In the genomic region with DNA sequence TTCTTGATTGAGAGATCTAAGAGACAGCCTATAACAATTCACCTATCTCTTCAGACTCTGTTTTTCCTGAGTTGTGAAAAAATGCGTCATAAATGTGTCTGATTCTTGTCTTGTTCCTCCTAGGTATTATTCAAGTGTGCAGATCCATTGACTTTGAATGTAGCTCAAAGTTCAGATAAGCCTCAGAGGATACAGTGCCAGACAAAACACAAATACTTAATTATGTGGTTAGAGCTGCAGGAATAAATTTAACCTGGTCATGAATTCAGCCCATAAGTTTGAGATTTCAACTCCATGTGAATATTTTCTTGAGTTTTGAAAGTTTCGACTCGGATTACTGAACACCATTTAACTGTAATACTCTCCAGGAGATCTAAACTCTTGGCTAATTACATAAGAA, we compare ENCODE assay signal across 27 cellular contexts.
A peak's percentile ranks its signal among the peaks of the same experiment; 100 is the strongest.
DNase-seq lines count a peak whose midpoint lies in the region; ATAC-seq, FAIRE-seq and TF ChIP-seq lines count a peak whose summit lies in the region.
"Had no signal": no experiment of that assay in that cellular context is flagged by ENCODE, and none has a peak within 500 bp of the region (broad histone marks: within the 10 kb centered on the region; RNA-seq: fewer than 3 reads in every experiment).

No MANE protein-coding gene starts in this region.

- H3K4me1 ChIP-seq in K562 (replicated peaks in 1 of 2; ENCODE audit: control insufficient read depth in 2 of 2, insufficient read depth in 2 of 2, low read length in 2 of 2) (peaks cover 0 to 5% of the 10 kb centered on the region in 2 experiments; a peak in 1 of 5 replicates), GM23338 (ENCODE audit: insufficient read depth) (0 out of 2 replicates have a peak, but pooled peaks cover 7% of the 10 kb centered on the region), ovary (ENCODE audit: insufficient read depth) (no peaks in the 10 kb centered on the region), BE2C (no peaks in the 10 kb centered on the region)
- H3K4me1 ChIP-seq: Caco-2 had no signal

- H3K79me2 ChIP-seq in K562 (ENCODE audit: control insufficient read depth, insufficient read depth, low read length), result no peaks in the 10 kb centered on the region
- H3K79me2 ChIP-seq in GM23338 (replicated peaks; ENCODE audit: insufficient read depth), result no peaks in the 10 kb centered on the region

- no peaks in the 10 kb centered on the region for H3K9me3 Mint-ChIP-seq in GM23338
- H3K9me3 Mint-ChIP-seq: CD4-positive, alpha-beta T cell; CD8-positive, alpha-beta T cell had no signal

- H3K9me2 ChIP-seq in GM23338 (ENCODE audit: insufficient read depth), result no peaks in the 10 kb centered on the region

- no peaks in the 10 kb centered on the region for H3K36me3 Mint-ChIP-seq in GM23338 (ENCODE audit: low read depth)
- H3K36me3 Mint-ChIP-seq: CD8-positive, alpha-beta T cell had no signal

- H3F3A ChIP-seq in GM23338 (replicated peaks; ENCODE audit: low read depth), result no peaks in the 10 kb centered on the region

- H3K27ac Mint-ChIP-seq in GM23338, result no peak overlapping the region
- H3K27ac Mint-ChIP-seq: CD4-positive, alpha-beta T cell; CD8-positive, alpha-beta T cell had no signal

- no peak overlapping the region for H3K4me2 ChIP-seq in K562 (ENCODE audit: insufficient read depth, low read length)
- H3K4me2 ChIP-seq in GM23338, result no peak overlapping the region
- H3K4me2 ChIP-seq: BLaER1 treated with 17β-estradiol and CSF1 and Interleukin-3, amounts not matched to agents 10 nM and 100 nM had no signal

- TF ChIP-seq EP300 in K562 (IDR thresholded peaks at IDR 0.05; ENCODE audit: low read length), result no peak
- TF ChIP-seq EP300 in ovary (IDR thresholded peaks at IDR 0.05), result no peak

- H3K4me3 Mint-ChIP-seq in GM23338, result no peak overlapping the region
- H3K4me3 Mint-ChIP-seq: CD4-positive, alpha-beta T cell; CD8-positive, alpha-beta T cell had no signal

- H3K9me3 ChIP-seq in K562 (replicated peaks; ENCODE audit: control insufficient read depth, insufficient read depth, low read depth, low read length) (no peaks in the 10 kb centered on the region), ovary (no peaks in the 10 kb centered on the region), BE2C (no peaks in the 10 kb centered on the region)
- H3K9me3 ChIP-seq: BLaER1 treated with 17β-estradiol and CSF1 and Interleukin-3, amounts not matched to agents 10 nM and 100 nM; Caco-2 had no signal

- CTCF ChIA-PET in K562 (lab: Yijun Ruan, JAX; ENCODE audit: low intra/inter-chr PET ratio), result no interaction called here

- H3K4me3 ChIP-seq in astrocyte of the cerebellum (ENCODE audit: low read depth, low read length) (no peak overlapping the region), K562 (no peak overlapping the region), GM23338 (no peak overlapping the region), ovary (no peak overlapping the region), BE2C (ENCODE audit: low read depth, low read length) (no peak overlapping the region)
- H3K4me3 ChIP-seq: BLaER1 treated with 17β-estradiol and CSF1 and Interleukin-3, amounts not matched to agents 10 nM and 100 nM; GM12878 had no signal

- no peak for ATAC-seq in K562
- no peak for ATAC-seq in GM18868 (IDR thresholded peaks at IDR 0.05; ENCODE audit: unreplicated experiment)
- no peak for ATAC-seq in GM23338
- ATAC-seq: CD8-positive, alpha-beta T cell; GM12878 had no signal

- intact Hi-C loops in K562 (cut with micrococcal nuclease) (no loop called here), ovary (cut with DNase I) (no loop called here)

- no peaks in the 10 kb centered on the region for H4K20me1 ChIP-seq in K562 (replicated peaks; ENCODE audit: control insufficient read depth, insufficient read depth, low read length)
- no peaks in the 10 kb centered on the region for H4K20me1 ChIP-seq in GM23338 (replicated peaks; ENCODE audit: insufficient read depth)
- H4K20me1 ChIP-seq: BLaER1 treated with 17β-estradiol and CSF1 and Interleukin-3, amounts not matched to agents 10 nM and 100 nM had no signal

- TF ChIP-seq CTCF in astrocyte of the cerebellum (IDR thresholded peaks at IDR 0.05; ENCODE audit: low read depth, low read length, missing control alignments), result no peak
- no peak for TF ChIP-seq CTCF in K562 (IDR thresholded peaks at IDR 0.05 in 2 of 3, conservative IDR thresholded peaks at IDR 0.05 in 1 of 3; ENCODE audit: insufficient read depth in 2 of 3, low read depth in 1 of 3, low read length in 3 of 3)
- no peak for TF ChIP-seq CTCF in GM23338 (conservative IDR thresholded peaks at IDR 0.05; ENCODE audit: low read depth in 2 of 2)
- TF ChIP-seq CTCF in ovary (IDR thresholded peaks at IDR 0.05), result no peak
- no peak for TF ChIP-seq CTCF in BE2C (IDR thresholded peaks at IDR 0.05; ENCODE audit: low read depth, low read length)

- WGBS in K562 (ENCODE audit: insufficient coverage, low coverage, missing lambda C conversion rate), result 7% methylated on average over 3 of the region's 3 CpGs
- WGBS in ovary, 3 donors, result 84 to 93% (median 84%) methylated on average over 3 of the region's 3 CpGs

- H2AFZ ChIP-seq in K562 (ENCODE audit: low read depth, low read length) (peak overlapping the region; percentile 56), GM23338 (no peak overlapping the region)

- TF ChIP-seq RAD21 in K562 (CRISPR knock-in tag; conservative IDR thresholded peaks at IDR 0.05 in 1 of 2, IDR thresholded peaks at IDR 0.05 in 1 of 2), result no peak

- peaks cover 7% of the 10 kb centered on the region; the same call in 2 of the 3 replicates for H3K4me1 Mint-ChIP-seq in GM23338

- TF ChIP-seq POLR2A in K562 (conservative IDR thresholded peaks at IDR 0.05) (no peak), ovary (IDR thresholded peaks at IDR 0.05) (no peak)

- no peak overlapping the region for H3K27ac ChIP-seq in K562 (ENCODE audit: extremely low read depth, low read depth, low read length)
- no peak overlapping the region for H3K27ac ChIP-seq in GM23338 (ENCODE audit: low read depth)
- H3K27ac ChIP-seq in ovary, result no peak overlapping the region
- H3K27ac ChIP-seq: BLaER1 treated with 17β-estradiol and CSF1 and Interleukin-3, amounts not matched to agents 10 nM and 100 nM; C4-2B had no signal

- peak; percentile 23 for DNase-seq in Daoy (ENCODE audit: low read depth)
- peak; percentile 48 for DNase-seq in astrocyte of the cerebellum (ENCODE audit: low read depth)
- no peak for DNase-seq in K562 (ENCODE audit: extremely low read depth in 1 of 4, low spot score in 3 of 4)
- peak; percentile 23 for DNase-seq in renal cortical epithelial cell (ENCODE audit: low read depth)
- DNase-seq in GM23338 (ENCODE audit: low spot score), result no peak
- DNase-seq in ovary, result no peak
- no peak for DNase-seq in BE2C
- DNase-seq: 8988T; ACHN; Caco-2; CD4-positive, alpha-beta T cell; CD8-positive, alpha-beta T cell; DMS 273 treated with DMSO at 0.1 percent for 48 hours; DMS153; DMS53; DMS79; DND-41; GF-D8 had no signal

- no peaks in the 10 kb centered on the region for H3K27me3 ChIP-seq in K562 (ENCODE audit: control insufficient read depth in 2 of 2, insufficient read depth in 2 of 2, low read length in 2 of 2)
- no peaks in the 10 kb centered on the region for H3K27me3 ChIP-seq in GM23338 (ENCODE audit: insufficient read depth)
- no peaks in the 10 kb centered on the region for H3K27me3 ChIP-seq in ovary
- no peaks in the 10 kb centered on the region for H3K27me3 ChIP-seq in BE2C
- H3K27me3 ChIP-seq: BLaER1 treated with 17β-estradiol and CSF1 and Interleukin-3, amounts not matched to agents 10 nM and 100 nM had no signal

- no peaks in the 10 kb centered on the region for H3K27me3 Mint-ChIP-seq in GM23338 (ENCODE audit: insufficient read depth, low read depth, poor library complexity)
- H3K27me3 Mint-ChIP-seq: CD4-positive, alpha-beta T cell had no signal

- H3K36me3 ChIP-seq in K562 (ENCODE audit: control insufficient read depth, insufficient read depth, low read length), result no peaks in the 10 kb centered on the region
- no peaks in the 10 kb centered on the region for H3K36me3 ChIP-seq in GM23338 (ENCODE audit: insufficient read depth)
- no peaks in the 10 kb centered on the region for H3K36me3 ChIP-seq in ovary
- H3K36me3 ChIP-seq in BE2C, result no peaks in the 10 kb centered on the region
- H3K36me3 ChIP-seq: BLaER1 treated with 17β-estradiol and CSF1 and Interleukin-3, amounts not matched to agents 10 nM and 100 nM had no signal

- POLR2A ChIA-PET in K562 (lab: Yijun Ruan, JAX), result no interaction called here

- BruUV-seq in K562 (replicated peaks; lab: Mats Ljungman, UMichigan), result no TSS peak

- FAIRE-seq in K562 (lab: Jason Lieb, UNC), result no peak
- FAIRE-seq: A204.1, G401.6, GM12892, GM18507, GM19239 had no signal

- in situ Hi-C loops in astrocyte of the cerebellum (cut with HindIII; ENCODE audit: low sequenced_read_pairs), result no loop called here
- in situ Hi-C loops in K562 (cut with MboI), result no loop called here

- H3K9me1 ChIP-seq in K562 (ENCODE audit: control insufficient read depth, insufficient read depth, low read length), result no peaks in the 10 kb centered on the region

- no peak overlapping the region for H3K9ac ChIP-seq in K562 (ENCODE audit: insufficient read depth in 1 of 2, low read depth in 2 of 2, low read length in 2 of 2)
- H3K9ac ChIP-seq: BLaER1 treated with 17β-estradiol and CSF1 and Interleukin-3, amounts not matched to agents 10 nM and 100 nM had no signal

TF ChIP-seq in K562, 482 proteins besides CTCF, POLR2A, EP300 and RAD21 (continues in another document):
- TF ChIP-seq ZNF41 (CRISPR knock-in tag; conservative IDR thresholded peaks at IDR 0.05), result no peak
- no peak for TF ChIP-seq BACH1 (tag; IDR thresholded peaks at IDR 0.05)
- TF ChIP-seq, protein P1, sequence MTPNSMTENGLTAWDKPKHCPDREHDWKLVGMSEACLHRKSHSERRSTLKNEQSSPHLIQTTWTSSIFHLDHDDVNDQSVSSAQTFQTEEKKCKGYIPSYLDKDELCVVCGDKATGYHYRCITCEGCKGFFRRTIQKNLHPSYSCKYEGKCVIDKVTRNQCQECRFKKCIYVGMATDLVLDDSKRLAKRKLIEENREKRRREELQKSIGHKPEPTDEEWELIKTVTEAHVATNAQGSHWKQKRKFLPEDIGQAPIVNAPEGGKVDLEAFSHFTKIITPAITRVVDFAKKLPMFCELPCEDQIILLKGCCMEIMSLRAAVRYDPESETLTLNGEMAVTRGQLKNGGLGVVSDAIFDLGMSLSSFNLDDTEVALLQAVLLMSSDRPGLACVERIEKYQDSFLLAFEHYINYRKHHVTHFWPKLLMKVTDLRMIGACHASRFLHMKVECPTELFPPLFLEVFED (CRISPR knock-in tag; conservative IDR thresholded peaks at IDR 0.05), result no peak

TF ChIP-seq in GM23338, 12 proteins besides CTCF, POLR2A, EP300 and RAD21 (continues in another document):
- no peak for TF ChIP-seq ZNF331 (CRISPR knock-in tag; IDR thresholded peaks at IDR 0.05; ENCODE audit: low read depth)
- TF ChIP-seq POLR2AphosphoS5 (IDR thresholded peaks at IDR 0.05; ENCODE audit: low read depth), result no peak

Comparison
In these comparisons a context has a peak if more than half of its experiments do, and no peak if none do; other contexts are left out.
1. DNase-seq: peak in Daoy (single experiment), astrocyte of the cerebellum (single experiment) and renal cortical epithelial cell (single experiment); none in K562 (0 of 4), GM23338 (single experiment), ovary (0 of 5) and BE2C (single experiment).